ENCODE assay signal across 1 cellular context in genomic region chr11:123760894-123761293, GRCh38.
A peak's percentile ranks its signal among the peaks of the same experiment; 100 is the strongest.
TF ChIP-seq lines count a peak whose summit lies in the region.

No MANE protein-coding gene starts in this region.

TF ChIP-seq in GM12878, 131 proteins besides CTCF, POLR2A, EP300 and RAD21:
- TF ChIP-seq TAF1 (IDR thresholded peaks at IDR 0.05; ENCODE audit: borderline replicate concordance, low read depth, low read length) (no peak), JUNB (IDR thresholded peaks at IDR 0.05) (peak; percentile 97), PML (IDR thresholded peaks at IDR 0.05; ENCODE audit: low read length) (0 out of 2 replicates have a peak, but pooled peaks have one; percentile 51), NR2C1 (IDR thresholded peaks at IDR 0.05) (no peak), BCL11A (IDR thresholded peaks at IDR 0.05; ENCODE audit: low read depth, low read length) (peak; percentile 38; the same call in 1 of the 2 replicates), CREM (IDR thresholded peaks at IDR 0.05; ENCODE audit: low read depth) (peak; percentile 48; the same call in 1 of the 2 replicates), MTA3 (IDR thresholded peaks at IDR 0.05; ENCODE audit: borderline replicate concordance, low read length) (0 out of 2 replicates have a peak, but pooled peaks have one; percentile 69), MEF2B (IDR thresholded peaks at IDR 0.05; ENCODE audit: partially characterized antibody, poor library complexity, severe bottlenecking) (peak; percentile 35), ATF2 (IDR thresholded peaks at IDR 0.05; ENCODE audit: low read length) (peak; percentile 77), NFIC (IDR thresholded peaks at IDR 0.05; ENCODE audit: low read depth, low read length) (peak; percentile 94), CBX5 (IDR thresholded peaks at IDR 0.05; ENCODE audit: low read depth) (0 out of 2 replicates have a peak, but pooled peaks have one; percentile 65), MEF2A (IDR thresholded peaks at IDR 0.05; ENCODE audit: insufficient read depth, low read depth, low read length) (peak; percentile 90), EED (IDR thresholded peaks at IDR 0.05; ENCODE audit: low read depth) (peak; percentile 58; the same call in 1 of the 2 replicates), ZBTB4 (CRISPR knock-in tag; IDR thresholded peaks at IDR 0.05) (no peak), GABPA (IDR thresholded peaks at IDR 0.05; ENCODE audit: low read depth) (0 out of 2 replicates have a peak, but pooled peaks have one; percentile 50), SRF (IDR thresholded peaks at IDR 0.05; ENCODE audit: low read depth in 2 of 2, low read length in 2 of 2) (0 out of 4 replicates have a peak, but pooled peaks of 1 of the 2 experiments have one; percentile 37), IRF4 (IDR thresholded peaks at IDR 0.05; ENCODE audit: low read depth, low read length) (peak; percentile 74; the same call in 1 of the 2 replicates), RUNX3 (IDR thresholded peaks at IDR 0.05; ENCODE audit: low read length) (peak; percentile 77), SIX5 (IDR thresholded peaks at IDR 0.05; ENCODE audit: low read depth, low read length, severe bottlenecking) (no peak), FOXM1 (IDR thresholded peaks at IDR 0.05; ENCODE audit: low read depth, low read length) (peak; percentile 74; the same call in 1 of the 2 replicates), IKZF2 (IDR thresholded peaks at IDR 0.05) (peak; percentile 59 to 66; a peak in 3 of 4 replicates), ZNF207 (IDR thresholded peaks at IDR 0.05; ENCODE audit: borderline replicate concordance) (no peak), MXI1 (IDR thresholded peaks at IDR 0.05; ENCODE audit: low read depth, low read length) (no peak)
